In genomic region chr17:40180694-40181093, GRCh38 we compare ENCODE assay signal across 13 cellular contexts. TPM values are rescaled to one million over a fixed set of nuclear protein-coding genes. Genes with fewer than 3 reads are reported as not detected.
DNase-seq lines count a peak whose midpoint lies in the region; ATAC-seq and TF ChIP-seq lines count a peak whose summit lies in the region.
"Had no signal": no experiment of that assay in that cellular context is flagged by ENCODE, and none has a peak within 500 bp of the region (broad histone marks: within the 10 kb centered on the region; RNA-seq: fewer than 3 reads in every experiment).

No MANE protein-coding gene starts in this region.

- no peaks in the 10 kb centered on the region for H3K79me2 ChIP-seq in GM23338 (replicated peaks; ENCODE audit: insufficient read depth)

- no peak for ATAC-seq in GM23338
- ATAC-seq in left lobe of liver, result peak; percentile 75

- H3K27me3 Mint-ChIP-seq in GM23338 (ENCODE audit: insufficient read depth, low read depth, poor library complexity), result peaks cover 12% of the 10 kb centered on the region
- H3K27me3 Mint-ChIP-seq: central memory CD8-positive, alpha-beta T cell had no signal

- H3K4me3 ChIP-seq in GM23338 (no peak overlapping the region), skin epidermis (peak overlapping the region in 2 of 7 experiments; percentile 7 to 70)

- no peaks in the 10 kb centered on the region; the same call in 1 of the 2 replicates for H3K4me1 ChIP-seq in GM23338 (ENCODE audit: insufficient read depth)

- no peak for TF ChIP-seq CTCF in GM23338 (conservative IDR thresholded peaks at IDR 0.05; ENCODE audit: low read depth in 2 of 2)

- H3K36me3 Mint-ChIP-seq in GM23338 (ENCODE audit: low read depth), result peaks cover 13% of the 10 kb centered on the region

- no peaks in the 10 kb centered on the region for H3K9me2 ChIP-seq in GM23338 (ENCODE audit: insufficient read depth)

- no peak overlapping the region for H3K4me2 ChIP-seq in GM23338

- H3K4me1 Mint-ChIP-seq in GM23338, result peaks cover 32% of the 10 kb centered on the region

- no peak for DNase-seq in GM23338 (ENCODE audit: low spot score)
- peak; percentile 51 for DNase-seq in amniotic epithelial cell (ENCODE audit: low read depth)
- peak; percentile 91 for DNase-seq in left lobe of liver (ENCODE audit: low spot score)
- DNase-seq in nucleus accumbens (lab: John Stamatoyannopoulos, UW), result no peak
- DNase-seq in DMS 273 treated with DMSO at 0.1 percent for 48 hours (lab: John Stamatoyannopoulos, UW), result no peak
- no peak for DNase-seq in Ammon's horn (ENCODE audit: low spot score)
- no peak for DNase-seq in HUDEP-2 (lab: John Stamatoyannopoulos, UW; ENCODE audit: unreplicated experiment in 76 of 76)
- DNase-seq: activated naive CD8-positive, alpha-beta T cell treated with anti-CD3 and anti-CD28 coated beads for 36 hours; NCI-H2107; SHP77 treated with DMSO at 0.1 percent for 48 hours; stimulated activated CD4-positive, alpha-beta T cell treated with anti-CD3 and anti-CD28 coated beads, Interleukin-2, amount 100 ng/mL, for 24 hours had no signal

- H3K36me3 ChIP-seq in GM23338 (ENCODE audit: insufficient read depth), result no peaks in the 10 kb centered on the region

- H3K9me3 Mint-ChIP-seq in GM23338, result no peaks in the 10 kb centered on the region; the same call in 2 of the 3 replicates
- H3K9me3 Mint-ChIP-seq: activated naive CD8-positive, alpha-beta T cell treated with anti-CD3 and anti-CD28 coated beads for 36 hours; central memory CD8-positive, alpha-beta T cell had no signal

- H3K27ac Mint-ChIP-seq in GM23338, result peak overlapping the region; percentile 26; the same call in 1 of the 2 replicates
- H3K27ac Mint-ChIP-seq: activated naive CD8-positive, alpha-beta T cell treated with anti-CD3 and anti-CD28 coated beads for 36 hours had no signal

- H3K27ac ChIP-seq in GM23338 (ENCODE audit: low read depth) (no peak overlapping the region), skin epidermis (peak overlapping the region in 20 of 21 experiments; percentile 50 to 94 (median 82))

- H3F3A ChIP-seq in GM23338 (replicated peaks; ENCODE audit: low read depth), result peaks cover 11% of the 10 kb centered on the region; the same call in 1 of the 2 replicates

- no peak overlapping the region; the same call in 2 of the 3 replicates for H3K4me3 Mint-ChIP-seq in GM23338
- H3K4me3 Mint-ChIP-seq: activated naive CD8-positive, alpha-beta T cell treated with anti-CD3 and anti-CD28 coated beads for 36 hours; central memory CD8-positive, alpha-beta T cell had no signal

- H2AFZ ChIP-seq in GM23338, result no peak overlapping the region

- H3K27me3 ChIP-seq in GM23338 (ENCODE audit: insufficient read depth), result no peaks in the 10 kb centered on the region

- peaks cover 3% of the 10 kb centered on the region; the same call in 1 of the 2 replicates for H4K20me1 ChIP-seq in GM23338 (replicated peaks; ENCODE audit: insufficient read depth)

TF ChIP-seq in GM23338, 12 proteins besides CTCF, POLR2A, EP300 and RAD21 (continues in another document):
- TF ChIP-seq POLR2AphosphoS5 (IDR thresholded peaks at IDR 0.05; ENCODE audit: low read depth) (no peak), ZNF114 (CRISPR knock-in tag; IDR thresholded peaks at IDR 0.05) (no peak), ZNF331 (CRISPR knock-in tag; IDR thresholded peaks at IDR 0.05; ENCODE audit: low read depth) (no peak), EZH2 (IDR thresholded peaks at IDR 0.05; ENCODE audit: low read depth, unreplicated experiment) (no peak), ETS1 (IDR thresholded peaks at IDR 0.05) (no peak), STAT1 (IDR thresholded peaks at IDR 0.05; ENCODE audit: unreplicated experiment) (no peak), NANOG (IDR thresholded peaks at IDR 0.05; ENCODE audit: borderline replicate concordance) (no peak), JUNB (IDR thresholded peaks at IDR 0.05; ENCODE audit: unreplicated experiment) (no peak)
- TF ChIP-seq, protein P1, sequence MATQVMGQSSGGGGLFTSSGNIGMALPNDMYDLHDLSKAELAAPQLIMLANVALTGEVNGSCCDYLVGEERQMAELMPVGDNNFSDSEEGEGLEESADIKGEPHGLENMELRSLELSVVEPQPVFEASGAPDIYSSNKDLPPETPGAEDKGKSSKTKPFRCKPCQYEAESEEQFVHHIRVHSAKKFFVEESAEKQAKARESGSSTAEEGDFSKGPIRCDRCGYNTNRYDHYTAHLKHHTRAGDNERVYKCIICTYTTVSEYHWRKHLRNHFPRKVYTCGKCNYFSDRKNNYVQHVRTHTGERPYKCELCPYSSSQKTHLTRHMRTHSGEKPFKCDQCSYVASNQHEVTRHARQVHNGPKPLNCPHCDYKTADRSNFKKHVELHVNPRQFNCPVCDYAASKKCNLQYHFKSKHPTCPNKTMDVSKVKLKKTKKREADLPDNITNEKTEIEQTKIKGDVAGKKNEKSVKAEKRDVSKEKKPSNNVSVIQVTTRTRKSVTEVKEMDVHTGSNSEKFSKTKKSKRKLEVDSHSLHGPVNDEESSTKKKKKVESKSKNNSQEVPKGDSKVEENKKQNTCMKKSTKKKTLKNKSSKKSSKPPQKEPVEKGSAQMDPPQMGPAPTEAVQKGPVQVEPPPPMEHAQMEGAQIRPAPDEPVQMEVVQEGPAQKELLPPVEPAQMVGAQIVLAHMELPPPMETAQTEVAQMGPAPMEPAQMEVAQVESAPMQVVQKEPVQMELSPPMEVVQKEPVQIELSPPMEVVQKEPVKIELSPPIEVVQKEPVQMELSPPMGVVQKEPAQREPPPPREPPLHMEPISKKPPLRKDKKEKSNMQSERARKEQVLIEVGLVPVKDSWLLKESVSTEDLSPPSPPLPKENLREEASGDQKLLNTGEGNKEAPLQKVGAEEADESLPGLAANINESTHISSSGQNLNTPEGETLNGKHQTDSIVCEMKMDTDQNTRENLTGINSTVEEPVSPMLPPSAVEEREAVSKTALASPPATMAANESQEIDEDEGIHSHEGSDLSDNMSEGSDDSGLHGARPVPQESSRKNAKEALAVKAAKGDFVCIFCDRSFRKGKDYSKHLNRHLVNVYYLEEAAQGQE (IDR thresholded peaks at IDR 0.05; ENCODE audit: unreplicated experiment), result no peak

RNA-seq across cellular contexts. Expression of gene RAPGEFL1, which starts 3.4 kb away (rescaled TPM):
- total RNA-seq in GM23338 (2014; rRNA removed; shearing (Covaris generic)), result 10.4 and 14.0 TPM in 2 replicates
- 5.0 and 6.7 TPM in 2 replicates for polyA plus RNA-seq in GM23338 (2016; fragmentation: Nextera tagmentation; extraction: Ambion mirVana)
- 19.3 TPM for total RNA-seq in left lobe of liver

RNA-seq across cellular contexts. Expression of gene WIPF2, which starts 38.4 kb away (rescaled TPM):
- total RNA-seq in GM23338 (2014; rRNA removed; shearing (Covaris generic)), result 9.2 and 10.8 TPM in 2 replicates
- 9.2 and 11.7 TPM in 2 replicates for polyA plus RNA-seq in GM23338 (2016; fragmentation: Nextera tagmentation; extraction: Ambion mirVana)
- total RNA-seq in left lobe of liver, result 10.3 TPM

RNA-seq across cellular contexts. Expression of gene CASC3, which starts 40.4 kb away (rescaled TPM):
- total RNA-seq in GM23338 (2014; rRNA removed; shearing (Covaris generic)), result 76.1 and 82.9 TPM in 2 replicates
- 34.4 and 37.5 TPM in 2 replicates for polyA plus RNA-seq in GM23338 (2016; fragmentation: Nextera tagmentation; extraction: Ambion mirVana)
- 25.1 TPM for total RNA-seq in left lobe of liver

RNA-seq across cellular contexts. Expression of gene MSL1, which starts 58.9 kb away (rescaled TPM):
- total RNA-seq in GM23338 (2014; rRNA removed; shearing (Covaris generic)), result 52.5 and 56.5 TPM in 2 replicates
- polyA plus RNA-seq in GM23338 (2016; fragmentation: Nextera tagmentation; extraction: Ambion mirVana), result 14.3 and 16.2 TPM in 2 replicates
- total RNA-seq in left lobe of liver, result 45.9 TPM

Comparison
In these comparisons a context has a peak if more than half of its experiments do, and no peak if none do; other contexts are left out.
1. DNase-seq: peak in amniotic epithelial cell (single experiment) and left lobe of liver (single experiment); none in GM23338 (single experiment), nucleus accumbens (0 of 56), DMS 273 treated with DMSO at 0.1 percent for 48 hours (single experiment), Ammon's horn (single experiment) and HUDEP-2 (0 of 76).